In genomic region chr20:33653900-33654596, GRCh38 we compare ENCODE assay signal across 9 cellular contexts. TPM values are rescaled to one million over a fixed set of nuclear protein-coding genes. Genes with fewer than 3 reads are reported as not detected.
A peak's percentile ranks its signal among the peaks of the same experiment; 100 is the strongest.
DNase-seq lines count a peak whose midpoint lies in the region; ATAC-seq, FAIRE-seq and TF ChIP-seq lines count a peak whose summit lies in the region.
"Had no signal": no experiment of that assay in that cellular context is flagged by ENCODE, and none has a peak within 500 bp of the region (broad histone marks: within the 10 kb centered on the region; RNA-seq: fewer than 3 reads in every experiment).

No MANE protein-coding gene starts in this region.

- WGBS in K562 (ENCODE audit: insufficient coverage, low coverage, missing lambda C conversion rate): 72% methylated on average over 11 of the region's 11 CpGs

- H3K27ac ChIP-seq in K562 (ENCODE audit: extremely low read depth, low read depth, low read length): no peak overlapping the region

- peaks cover 28% of the 10 kb centered on the region; the same call in 1 of the 3 replicates for H3K36me3 ChIP-seq in K562 (ENCODE audit: control insufficient read depth, insufficient read depth, low read length)

- no peak for TF ChIP-seq RAD21 in K562 (CRISPR knock-in tag; conservative IDR thresholded peaks at IDR 0.05 in 1 of 2, IDR thresholded peaks at IDR 0.05 in 1 of 2)

- CTCF ChIA-PET in K562 (lab: Yijun Ruan, JAX; ENCODE audit: low intra/inter-chr PET ratio): interaction anchor here (0.7 to 1.6 kb wide), 3 partner anchors 196 to 240 kb away, joined by 3 to 8 read pairs (median 4); no protein-coding TSS in a partner anchor

- no peak overlapping the region for H3K4me3 ChIP-seq in K562

- peak overlapping the region in 1 of 2 experiments; percentile 23; a peak in 1 of 4 replicates for H3K9ac ChIP-seq in K562 (ENCODE audit: insufficient read depth in 1 of 2, low read depth in 2 of 2, low read length in 2 of 2)

- no peak overlapping the region for H2AFZ ChIP-seq in K562 (ENCODE audit: low read depth, low read length)

- in situ Hi-C loops in K562 (cut with MboI): loop anchor here (5.0 to 10.0 kb wide), 2 partner anchors 202 to 239 kb away; no protein-coding TSS in a partner anchor

- H4K20me1 ChIP-seq in K562 (replicated peaks; ENCODE audit: control insufficient read depth, insufficient read depth, low read length): peaks cover 18% of the 10 kb centered on the region; the same call in 1 of the 2 replicates

- H3K27me3 ChIP-seq in K562 (ENCODE audit: control insufficient read depth in 2 of 2, insufficient read depth in 2 of 2, low read length in 2 of 2): no peaks in the 10 kb centered on the region

- ATAC-seq in K562: no peak
- no peak for ATAC-seq in GM19395 (IDR thresholded peaks at IDR 0.05; ENCODE audit: unreplicated experiment)
- no peak for ATAC-seq in GM21528 (IDR thresholded peaks at IDR 0.05; ENCODE audit: low FRiP score, unreplicated experiment)
- ATAC-seq in GM18861 (IDR thresholded peaks at IDR 0.05; ENCODE audit: unreplicated experiment): no peak

- BruUV-seq in K562 (replicated peaks; lab: Mats Ljungman, UMichigan): no TSS peak

- peak; percentile 19 for TF ChIP-seq POLR2A in K562 (conservative IDR thresholded peaks at IDR 0.05)

- peaks cover 6 to 37% of the 10 kb centered on the region in 2 experiments; a peak in 3 of 5 replicates for H3K4me1 ChIP-seq in K562 (replicated peaks in 1 of 2; ENCODE audit: control insufficient read depth in 2 of 2, insufficient read depth in 2 of 2, low read length in 2 of 2)

- no peak for TF ChIP-seq EP300 in K562 (IDR thresholded peaks at IDR 0.05; ENCODE audit: low read length)

- H3K9me1 ChIP-seq in K562 (ENCODE audit: control insufficient read depth, insufficient read depth, low read length): peaks cover 7% of the 10 kb centered on the region

- intact Hi-C loops in K562 (cut with micrococcal nuclease): loop anchor here (2.0 to 5.0 kb wide), 3 partner anchors 139 to 252 kb away; partner anchors contain the start of gene CDK5RAP1

- peak; percentile 97 for DNase-seq in DMS153 (lab: John Stamatoyannopoulos, UW)
- DNase-seq in NCI-H2029 treated with DMSO at 0.1 percent for 48 hours (lab: John Stamatoyannopoulos, UW): peak; percentile 98
- peak in 1 of 4 experiments; percentile 13 for DNase-seq in K562 (ENCODE audit: extremely low read depth in 1 of 4, low spot score in 3 of 4)
- DNase-seq in mucosa of gallbladder (ENCODE audit: low spot score): peak; percentile 93
- DNase-seq in globus pallidus (ENCODE audit: low spot score): no peak

- no peak for TF ChIP-seq CTCF in K562 (IDR thresholded peaks at IDR 0.05 in 2 of 3, conservative IDR thresholded peaks at IDR 0.05 in 1 of 3; ENCODE audit: insufficient read depth in 2 of 3, low read depth in 1 of 3, low read length in 3 of 3)

- H3K9me3 ChIP-seq in K562 (replicated peaks; ENCODE audit: control insufficient read depth, insufficient read depth, low read depth, low read length): no peaks in the 10 kb centered on the region

- POLR2A ChIA-PET in K562 (lab: Yijun Ruan, JAX): interaction anchor here (0.6 to 4.5 kb wide), 9 partner anchors 8 to 343 kb away, joined by 3 to 51 read pairs (median 3); partner anchors contain the start of gene ACTL10

- H3K79me2 ChIP-seq in K562 (ENCODE audit: control insufficient read depth, insufficient read depth, low read length): no peaks in the 10 kb centered on the region

- H3K4me2 ChIP-seq in K562 (ENCODE audit: insufficient read depth, low read length): no peak overlapping the region

- FAIRE-seq in K562 (lab: Jason Lieb, UNC): no peak

TF ChIP-seq in K562, 482 proteins besides CTCF, POLR2A, EP300 and RAD21 (continues in another document):
- TF ChIP-seq KLF1 (tag; IDR thresholded peaks at IDR 0.05): 0 out of 2 replicates have a peak, but pooled peaks have one; percentile 9
- TF ChIP-seq POLR2G (IDR thresholded peaks at IDR 0.05; ENCODE audit: low read depth, low read length): peak; percentile 70
- peak; percentile 56; the same call in 1 of the 2 replicates for TF ChIP-seq NFIX (CRISPR knock-in tag; IDR thresholded peaks at IDR 0.05; ENCODE audit: low read depth)
- no peak for TF ChIP-seq HDAC1 (IDR thresholded peaks at IDR 0.05)

RNA-seq across cellular contexts. Expression of gene C20orf144, which starts 8.1 kb away (rescaled TPM):
- total RNA-seq in K562 (2011; cell fraction: chromatin; rRNA removed; ENCODE audit: low replicate concordance): 0.60 TPM in 1 of 2 replicates, not detected in the other
- total RNA-seq in K562 (2011; cell fraction: nucleolus; rRNA removed): 0.83 and 1.1 TPM in 2 replicates
- 0.66 and 1.3 TPM in 2 replicates for total RNA-seq in K562 (2011; cell fraction: nucleoplasm; rRNA removed)
- total RNA-seq in K562 (2014; rRNA removed) (0.16 TPM in 1 of 2 replicates, not detected in the other), K562 (2014; rRNA removed; fragmentation: Illumina TruSeq; extraction: Trizol) (0.11 and 0.16 TPM in 2 replicates), K562 (2015; rRNA removed; fragmentation: Illumina TruSeq; extraction: Trizol) (0.11 and 0.23 TPM in 2 replicates), K562 (2021) (0.11 and 0.16 TPM in 2 replicates), mucosa of gallbladder (0.09 TPM)
- polyA plus RNA-seq in K562 (2011; rRNA removed) (0.10 and 0.11 TPM in 2 replicates), K562 (2014; fragmentation: Illumina TruSeq; extraction: Trizol) (0.12 and 0.22 TPM in 2 replicates), K562 (2014; fragmentation: Nextera tagmentation; extraction: Ambion mirVana) (under 1 TPM in 1 of 2 experiments, not detected in 1; 0.04 TPM), K562 (2014; rRNA removed) (0.16 and 0.23 TPM in 2 replicates)
- 0.13 and 0.16 TPM in 2 replicates for polyA plus RNA-seq in K562 (2011; cell fraction: cytosol; rRNA removed)
- polyA plus RNA-seq in K562 (2011; cell fraction: nucleus; rRNA removed): 0.18 TPM in 2 replicates
- polyA plus RNA-seq in K562 (2012): 0.23 and 0.54 TPM in 2 replicates
- 0.28 TPM in 1 of 2 replicates, not detected in the other for polyA minus RNA-seq in K562 (2011; rRNA and poly(A)+ RNA removed)
- not detected in 2 replicates for polyA minus RNA-seq in K562 (2011; cell fraction: cytosol; rRNA and poly(A)+ RNA removed)
- 0.33 and 0.40 TPM in 2 replicates for polyA minus RNA-seq in K562 (2011; cell fraction: nucleus; rRNA and poly(A)+ RNA removed)
- polyA plus RNA-seq: CD4-positive, alpha-beta memory T cell had no signal

RNA-seq across cellular contexts. Expression of gene ACTL10, which starts 12.7 kb away (rescaled TPM):
- total RNA-seq in K562 (2011; cell fraction: chromatin; rRNA removed; ENCODE audit: low replicate concordance): not detected in 2 replicates
- total RNA-seq in K562 (2011; cell fraction: nucleolus; rRNA removed): 0.33 TPM in 1 of 2 replicates, not detected in the other
- not detected in 2 replicates for total RNA-seq in K562 (2011; cell fraction: nucleoplasm; rRNA removed)
- total RNA-seq in K562 (2014; rRNA removed): 0.14 TPM in 1 of 2 replicates, not detected in the other
- total RNA-seq in K562 (2014; rRNA removed; fragmentation: Illumina TruSeq; extraction: Trizol): not detected in 2 replicates
- not detected in 2 replicates for total RNA-seq in K562 (2015; rRNA removed; fragmentation: Illumina TruSeq; extraction: Trizol)
- 0.11 TPM in 1 of 2 replicates, not detected in the other for total RNA-seq in K562 (2021)
- not detected in 2 replicates for polyA plus RNA-seq in K562 (2011; rRNA removed)
- 0.04 TPM in 1 of 2 replicates, not detected in the other for polyA plus RNA-seq in K562 (2011; cell fraction: cytosol; rRNA removed)
- 0.10 TPM in 1 of 2 replicates, not detected in the other for polyA plus RNA-seq in K562 (2011; cell fraction: nucleus; rRNA removed)
- 0.13 and 0.29 TPM in 2 replicates for polyA plus RNA-seq in K562 (2012)
- not detected in 2 replicates for polyA plus RNA-seq in K562 (2014; fragmentation: Illumina TruSeq; extraction: Trizol)
- not detected for polyA plus RNA-seq in K562 (2014; fragmentation: Nextera tagmentation; extraction: Ambion mirVana)
- polyA plus RNA-seq in K562 (2014; rRNA removed): 0.07 and 0.13 TPM in 2 replicates
- polyA minus RNA-seq in K562 (2011; rRNA and poly(A)+ RNA removed): not detected in 2 replicates
- not detected in 2 replicates for polyA minus RNA-seq in K562 (2011; cell fraction: cytosol; rRNA and poly(A)+ RNA removed)
- not detected in 2 replicates for polyA minus RNA-seq in K562 (2011; cell fraction: nucleus; rRNA and poly(A)+ RNA removed)
- total RNA-seq in mucosa of gallbladder: 4.8 TPM

RNA-seq across cellular contexts. Expression of gene NECAB3, which starts 20.2 kb away (rescaled TPM):
- total RNA-seq in K562 (2011; cell fraction: chromatin; rRNA removed; ENCODE audit: low replicate concordance): 164 and 323 TPM in 2 replicates
- total RNA-seq in K562 (2011; cell fraction: nucleolus; rRNA removed): 194 and 203 TPM in 2 replicates
- 200 and 230 TPM in 2 replicates for total RNA-seq in K562 (2011; cell fraction: nucleoplasm; rRNA removed)
- total RNA-seq in K562 (2014; rRNA removed) (52.0 and 74.0 TPM in 2 replicates), K562 (2014; rRNA removed; fragmentation: Illumina TruSeq; extraction: Trizol) (16.0 and 17.8 TPM in 2 replicates), K562 (2015; rRNA removed; fragmentation: Illumina TruSeq; extraction: Trizol) (31.5 and 36.5 TPM in 2 replicates), K562 (2021) (57.1 and 57.8 TPM in 2 replicates), mucosa of gallbladder (37.3 TPM)
- polyA plus RNA-seq in K562 (2011; rRNA removed) (25.6 and 32.7 TPM in 2 replicates), K562 (2014; fragmentation: Illumina TruSeq; extraction: Trizol) (35.8 and 37.6 TPM in 2 replicates), K562 (2014; fragmentation: Nextera tagmentation; extraction: Ambion mirVana) (1 to 10 TPM in 1 of 2 experiments, under 1 TPM in 1; 0.94 to 1.9 TPM), K562 (2014; rRNA removed) (63.3 and 67.6 TPM in 2 replicates)
- polyA plus RNA-seq in K562 (2011; cell fraction: cytosol; rRNA removed): 33.9 and 111 TPM in 2 replicates
- polyA plus RNA-seq in K562 (2011; cell fraction: nucleus; rRNA removed): 181 and 337 TPM in 2 replicates
- polyA plus RNA-seq in K562 (2012): 35.0 and 54.7 TPM in 2 replicates
- 21.3 and 27.3 TPM in 2 replicates for polyA minus RNA-seq in K562 (2011; rRNA and poly(A)+ RNA removed)
- polyA minus RNA-seq in K562 (2011; cell fraction: cytosol; rRNA and poly(A)+ RNA removed): 12.6 and 18.7 TPM in 2 replicates
- 66.9 and 76.9 TPM in 2 replicates for polyA minus RNA-seq in K562 (2011; cell fraction: nucleus; rRNA and poly(A)+ RNA removed)

RNA-seq across cellular contexts. Expression of gene E2F1, which starts 32.1 kb away (rescaled TPM):
- total RNA-seq in K562 (2011; cell fraction: chromatin; rRNA removed; ENCODE audit: low replicate concordance): 22.9 and 54.8 TPM in 2 replicates
- total RNA-seq in K562 (2011; cell fraction: nucleolus; rRNA removed): 31.2 and 33.7 TPM in 2 replicates
- total RNA-seq in K562 (2011; cell fraction: nucleoplasm; rRNA removed): 28.2 and 29.0 TPM in 2 replicates
- total RNA-seq in K562 (2014; rRNA removed) (17.3 and 23.4 TPM in 2 replicates), K562 (2014; rRNA removed; fragmentation: Illumina TruSeq; extraction: Trizol) (9.0 and 10.8 TPM in 2 replicates), K562 (2015; rRNA removed; fragmentation: Illumina TruSeq; extraction: Trizol) (14.9 and 15.3 TPM in 2 replicates), K562 (2021) (24.6 and 25.3 TPM in 2 replicates), mucosa of gallbladder (2.3 TPM)
- polyA plus RNA-seq in K562 (2011; rRNA removed) (12.7 and 19.3 TPM in 2 replicates), K562 (2014; fragmentation: Illumina TruSeq; extraction: Trizol) (13.1 and 17.8 TPM in 2 replicates), K562 (2014; fragmentation: Nextera tagmentation; extraction: Ambion mirVana) (under 1 TPM; 0.14 to 0.39 TPM), K562 (2014; rRNA removed) (28.9 and 30.6 TPM in 2 replicates)
- polyA plus RNA-seq in K562 (2011; cell fraction: cytosol; rRNA removed): 17.7 and 20.9 TPM in 2 replicates
- 74.3 and 91.0 TPM in 2 replicates for polyA plus RNA-seq in K562 (2011; cell fraction: nucleus; rRNA removed)
- polyA plus RNA-seq in K562 (2012): 16.3 and 25.0 TPM in 2 replicates
- 5.8 and 8.2 TPM in 2 replicates for polyA minus RNA-seq in K562 (2011; rRNA and poly(A)+ RNA removed)
- polyA minus RNA-seq in K562 (2011; cell fraction: cytosol; rRNA and poly(A)+ RNA removed): 7.7 and 8.5 TPM in 2 replicates
- 9.3 and 10.3 TPM in 2 replicates for polyA minus RNA-seq in K562 (2011; cell fraction: nucleus; rRNA and poly(A)+ RNA removed)
